Comparison of ENCODE assay signal across 8 cellular contexts in genomic region chr3:183128695-183129094, GRCh38. TPM values are rescaled to one million over a fixed set of nuclear protein-coding genes. Genes with fewer than 3 reads are reported as not detected.
DNase-seq lines count a peak whose midpoint lies in the region; ATAC-seq, FAIRE-seq and TF ChIP-seq lines count a peak whose summit lies in the region.
"Not testable (repeated sequence)": the region's sequence is repeated elsewhere in the genome, so short reads cannot be mapped to it uniquely, and the experiment has no call there.
"Had no signal": no experiment of that assay in that cellular context is flagged by ENCODE, and none has a peak within 500 bp of the region (broad histone marks: within the 10 kb centered on the region; RNA-seq: fewer than 3 reads in every experiment).

No MANE protein-coding gene starts in this region.

- not testable (repeated sequence) for BruUV-seq in PC-3 (replicated peaks; lab: Mats Ljungman, UMichigan)

- not testable (repeated sequence) for H3K9me3 ChIP-seq in PC-3 (ENCODE audit: low read length)

- H3K36me3 Mint-ChIP-seq in activated T-cell treated with anti-CD3 and anti-CD28 coated beads, Interleukin-2, amount 50 U/mL, for 72 hours (ENCODE audit: insufficient read depth in 2 of 2) = peaks cover 11 to 24% of the 10 kb centered on the region in 2 donors
- peaks cover 11% of the 10 kb centered on the region for H3K36me3 Mint-ChIP-seq in dendritic cell treated with granulocyte-macrophage colony-stimulating factor and Interleukin-4, amounts not matched to agents 40 ng/mL and 50 ng/mL, for 4 days (ENCODE audit: low read depth)

- not testable (repeated sequence) for H3K27me3 ChIP-seq in ACC112 (ENCODE audit: insufficient read depth, low read length); PC-3 (ENCODE audit: low read length)

- not testable (repeated sequence) for H3F3A ChIP-seq in PC-3 (ENCODE audit: low read length, unreplicated experiment)

- peaks cover 12% of the 10 kb centered on the region for H3K4me1 Mint-ChIP-seq in activated T-cell treated with anti-CD3 and anti-CD28 coated beads, Interleukin-2, amount 50 U/mL, for 72 hours (ENCODE audit: low read depth)
- peaks cover 19% of the 10 kb centered on the region for H3K4me1 Mint-ChIP-seq in dendritic cell treated with granulocyte-macrophage colony-stimulating factor and Interleukin-4, amounts not matched to agents 40 ng/mL and 50 ng/mL, for 4 days (ENCODE audit: low read depth)

- H3K27me3 Mint-ChIP-seq in activated T-cell treated with anti-CD3 and anti-CD28 coated beads, Interleukin-2, amount 50 U/mL, for 72 hours (ENCODE audit: low read depth) = not testable (repeated sequence)
- peaks cover 20% of the 10 kb centered on the region for H3K27me3 Mint-ChIP-seq in dendritic cell treated with granulocyte-macrophage colony-stimulating factor and Interleukin-4, amounts not matched to agents 40 ng/mL and 50 ng/mL, for 4 days

- not testable (repeated sequence) for H3K4me3 Mint-ChIP-seq in activated T-cell treated with anti-CD3 and anti-CD28 coated beads, Interleukin-2, amount 50 U/mL, for 72 hours; dendritic cell treated with granulocyte-macrophage colony-stimulating factor and Interleukin-4, amounts not matched to agents 40 ng/mL and 50 ng/mL, for 4 days

- H3K4me3 ChIP-seq in ACC112 (ENCODE audit: low read depth, low read length); PC-3 (ENCODE audit: low read length); epithelial cell of esophagus (ENCODE audit: low read length): not testable (repeated sequence)

- DNase-seq in DMS53 treated with DMSO at 0.1 percent for 48 hours (lab: John Stamatoyannopoulos, UW; ENCODE audit: unreplicated experiment) = peak; percentile 46
- DNase-seq in GM18507 (ENCODE audit: extremely low spot score, insufficient read length, low read depth); activated T-cell treated with anti-CD3 and anti-CD28 coated beads, Interleukin-2, amount 50 U/mL, for 72 hours: not testable (repeated sequence)
- peak; percentile 58 for DNase-seq in PC-3
- peak; percentile 10 for DNase-seq in epithelial cell of esophagus (ENCODE audit: low read depth)

- H3K27ac Mint-ChIP-seq in activated T-cell treated with anti-CD3 and anti-CD28 coated beads, Interleukin-2, amount 50 U/mL, for 72 hours = peak overlapping the region; percentile 65
- H3K27ac Mint-ChIP-seq in dendritic cell treated with granulocyte-macrophage colony-stimulating factor and Interleukin-4, amounts not matched to agents 40 ng/mL and 50 ng/mL, for 4 days = peak overlapping the region; percentile 59

- not testable (repeated sequence) for H3K36me3 ChIP-seq in ACC112 (ENCODE audit: insufficient read depth, low read length); PC-3 (ENCODE audit: low read depth, low read length)

- not testable (repeated sequence) for H2AFZ ChIP-seq in ACC112 (ENCODE audit: low read length, unreplicated experiment); PC-3 (ENCODE audit: low read length)

- not testable (repeated sequence) for H3K4me2 ChIP-seq in PC-3 (ENCODE audit: low read length)

- H3K4me1 ChIP-seq in ACC112 (ENCODE audit: control insufficient read depth, insufficient read depth, low read length, unreplicated experiment) (peaks cover 26% of the 10 kb centered on the region), PC-3 (ENCODE audit: insufficient read depth, low read length) (peaks cover 28% of the 10 kb centered on the region)

- intact Hi-C loops in PC-3 (cut with micrococcal nuclease) = loop anchor here (5.0 kb wide), 1 partner anchor 34 kb away; the partner anchor contains the start of gene LAMP3
- intact Hi-C loops in dendritic cell treated with granulocyte-macrophage colony-stimulating factor and Interleukin-4, amounts not matched to agents 40 ng/mL and 50 ng/mL, for 4 days (cut with micrococcal nuclease) = loop anchor here (5.0 kb wide), 1 partner anchor 34 kb away; the partner anchor contains the start of gene LAMP3

- POLR2A ChIA-PET in PC-3 (lab: Charles Lee; ENCODE audit: unreplicated experiment) = not testable (repeated sequence)

- not testable (repeated sequence) for TF ChIP-seq CTCF in PC-3 (conservative IDR thresholded peaks at IDR 0.05; ENCODE audit: low read depth, low read length); epithelial cell of esophagus (IDR thresholded peaks at IDR 0.05; ENCODE audit: insufficient read depth, low read depth, low read length, missing control alignments)

- CTCF ChIA-PET in PC-3 (lab: Charles Lee) = not testable (repeated sequence)

- FAIRE-seq in GM18507 (lab: Jason Lieb, UNC) = peak; percentile 18

- H3K27ac ChIP-seq in ACC112 (ENCODE audit: low read depth, low read length) (0 out of 2 replicates have a peak overlapping the region, but pooled peaks have one; percentile 9), PC-3 (ENCODE audit: low read length) (peak overlapping the region; percentile 43)

- H3K9ac ChIP-seq in PC-3 (ENCODE audit: low read length) = 0 out of 2 replicates have a peak overlapping the region, but pooled peaks have one; percentile 14

- H3K9me3 Mint-ChIP-seq in activated T-cell treated with anti-CD3 and anti-CD28 coated beads, Interleukin-2, amount 50 U/mL, for 72 hours = not testable (repeated sequence)
- H3K9me3 Mint-ChIP-seq in dendritic cell treated with granulocyte-macrophage colony-stimulating factor and Interleukin-4, amounts not matched to agents 40 ng/mL and 50 ng/mL, for 4 days = peaks cover 21% of the 10 kb centered on the region

- H3K9me2 ChIP-seq in PC-3 (replicated peaks; ENCODE audit: low read length) = not testable (repeated sequence)

- not testable (repeated sequence) for H4K20me1 ChIP-seq in PC-3 (ENCODE audit: low read length)

- ATAC-seq in PC-3 = peak; percentile 45
- ATAC-seq in activated T-cell treated with anti-CD3 and anti-CD28 coated beads, Interleukin-2, amount 50 U/mL, for 72 hours (replicated peaks in 1 of 2) = not testable (repeated sequence)

- H3K79me2 ChIP-seq in ACC112 (ENCODE audit: control insufficient read depth, insufficient read depth, low read length, unreplicated experiment); PC-3 (ENCODE audit: low read length): not testable (repeated sequence)

RNA-seq across cellular contexts. Expression of gene MCCC1, which starts 29.4 kb away (rescaled TPM):
- 18.5 and 26.3 TPM in 2 replicates for total RNA-seq in PC-3 (2014; rRNA removed)
- total RNA-seq in activated T-cell treated with anti-CD3 and anti-CD28 coated beads, Interleukin-2, amount 50 U/mL, for 72 hours = 10 to 100 TPM; 35.5 to 40.8 TPM

RNA-seq across cellular contexts. Expression of gene LAMP3, which starts 33.8 kb away (rescaled TPM):
- total RNA-seq in PC-3 (2014; rRNA removed) = 2.8 and 3.2 TPM in 2 replicates
- total RNA-seq in activated T-cell treated with anti-CD3 and anti-CD28 coated beads, Interleukin-2, amount 50 U/mL, for 72 hours = 10 to 100 TPM; 14.7 to 19.8 TPM
- total RNA-seq: A172 had no signal
